In genomic region chr3:186965141-186965879, GRCh38 we compare ENCODE assay signal across 10 cellular contexts. TPM values are rescaled to one million over a fixed set of nuclear protein-coding genes. Genes with fewer than 3 reads are reported as not detected.
A peak's percentile ranks its signal among the peaks of the same experiment; 100 is the strongest.
DNase-seq lines count a peak whose midpoint lies in the region; ATAC-seq and TF ChIP-seq lines count a peak whose summit lies in the region.
"Had no signal": no experiment of that assay in that cellular context is flagged by ENCODE, and none has a peak within 500 bp of the region (broad histone marks: within the 10 kb centered on the region; RNA-seq: fewer than 3 reads in every experiment).

No MANE protein-coding gene starts in this region.

- no peaks in the 10 kb centered on the region for H3K36me3 ChIP-seq in right atrium auricular region

- peak overlapping the region; percentile 67 for H3K27ac ChIP-seq in right atrium auricular region
- H3K27ac ChIP-seq: C4-2B had no signal

- TF ChIP-seq CTCF in natural killer cell (IDR thresholded peaks at IDR 0.05) (no peak), right atrium auricular region (IDR thresholded peaks at IDR 0.05) (no peak)

- peak overlapping the region; percentile 65 to 78 for H3K27ac Mint-ChIP-seq in natural killer cell treated with Interleukin-12 subunit alpha and Interleukin-12 subunit beta and Interleukin-15 and Interleukin-18, amount 100 ng/mL, for 72 hours
- H3K27ac Mint-ChIP-seq in natural killer cell (peak overlapping the region in 1 of 2 donors; percentile 11), IgD-negative memory B cell (peak overlapping the region in 2 of 3 donors; percentile 69 to 93)

- no peaks in the 10 kb centered on the region for H3K9me3 ChIP-seq in right atrium auricular region

- no peaks in the 10 kb centered on the region for H3K9me3 Mint-ChIP-seq in natural killer cell treated with Interleukin-12 subunit alpha and Interleukin-12 subunit beta and Interleukin-15 and Interleukin-18, amount 100 ng/mL, for 72 hours
- H3K9me3 Mint-ChIP-seq in natural killer cell (no peaks in the 10 kb centered on the region), IgD-negative memory B cell (no peaks in the 10 kb centered on the region)

- peaks cover 37 to 44% of the 10 kb centered on the region in 2 donors for H3K4me1 Mint-ChIP-seq in natural killer cell treated with Interleukin-12 subunit alpha and Interleukin-12 subunit beta and Interleukin-15 and Interleukin-18, amount 100 ng/mL, for 72 hours (ENCODE audit: low read depth in 2 of 2)
- H3K4me1 Mint-ChIP-seq in natural killer cell (peaks cover 36 to 45% of the 10 kb centered on the region in 2 donors), IgD-negative memory B cell (peaks cover 26 to 39% (median 36%) of the 10 kb centered on the region in 3 donors)

- intact Hi-C loops in natural killer cell (cut with micrococcal nuclease), result no loop called here

- no peaks in the 10 kb centered on the region for H3K27me3 ChIP-seq in right atrium auricular region

- H3K4me3 Mint-ChIP-seq in natural killer cell treated with Interleukin-12 subunit alpha and Interleukin-12 subunit beta and Interleukin-15 and Interleukin-18, amount 100 ng/mL, for 72 hours, result peak overlapping the region; percentile 16
- H3K4me3 Mint-ChIP-seq in natural killer cell, result no peak overlapping the region
- H3K4me3 Mint-ChIP-seq in IgD-negative memory B cell, result no peak overlapping the region

- no peak overlapping the region for H3K4me3 ChIP-seq in right atrium auricular region

- no peaks in the 10 kb centered on the region for H3K27me3 Mint-ChIP-seq in natural killer cell treated with Interleukin-12 subunit alpha and Interleukin-12 subunit beta and Interleukin-15 and Interleukin-18, amount 100 ng/mL, for 72 hours
- H3K27me3 Mint-ChIP-seq in natural killer cell (ENCODE audit: low read depth in 2 of 2) (no peaks in the 10 kb centered on the region), IgD-negative memory B cell (no peaks in the 10 kb centered on the region)

- peak; percentile 26 to 57 for ATAC-seq in natural killer cell treated with Interleukin-12 subunit alpha and Interleukin-12 subunit beta and Interleukin-15 and Interleukin-18, amount 100 ng/mL, for 72 hours
- ATAC-seq in natural killer cell (no peak), HG03045 (IDR thresholded peaks at IDR 0.05; ENCODE audit: unreplicated experiment) (no peak), GM19328 (IDR thresholded peaks at IDR 0.05; ENCODE audit: unreplicated experiment) (no peak)
- ATAC-seq: HCT116 had no signal

- no peak for DNase-seq in natural killer cell treated with Interleukin-12 subunit alpha and Interleukin-12 subunit beta and Interleukin-15 and Interleukin-18, amount 100 ng/mL, for 72 hours (ENCODE audit: low spot score)
- DNase-seq in natural killer cell (no peak), right atrium auricular region (ENCODE audit: low spot score) (no peak), anterior cingulate cortex (lab: John Stamatoyannopoulos, UW) (no peak), superior temporal gyrus (ENCODE audit: extremely low spot score) (no peak)

- peaks cover 0 to 84% of the 10 kb centered on the region in 2 donors for H3K4me1 ChIP-seq in right atrium auricular region

- peaks cover 10% of the 10 kb centered on the region for H3K36me3 Mint-ChIP-seq in natural killer cell treated with Interleukin-12 subunit alpha and Interleukin-12 subunit beta and Interleukin-15 and Interleukin-18, amount 100 ng/mL, for 72 hours
- H3K36me3 Mint-ChIP-seq in natural killer cell, result peaks cover 7% of the 10 kb centered on the region
- peaks cover 5% of the 10 kb centered on the region for H3K36me3 Mint-ChIP-seq in IgD-negative memory B cell

RNA-seq across cellular contexts. Expression of gene ST6GAL1, which starts 35.0 kb away (rescaled TPM):
- total RNA-seq in natural killer cell treated with Interleukin-12 subunit alpha and Interleukin-12 subunit beta and Interleukin-15 and Interleukin-18, amount 100 ng/mL, for 72 hours, result 100 to 1,000 TPM; 179 to 304 TPM
- total RNA-seq in natural killer cell (100 to 1,000 TPM; 121 to 182 (median 146) TPM), right atrium auricular region (10 to 100 TPM; 55.1 to 94.3 TPM)
- polyA plus RNA-seq in IgD-negative memory B cell, result 257 TPM

Comparison
In these comparisons a context has a peak if more than half of its experiments do, and no peak if none do; other contexts are left out.
1. ATAC-seq: peak in natural killer cell treated with Interleukin-12 subunit alpha and Interleukin-12 subunit beta and Interleukin-15 and Interleukin-18, amount 100 ng/mL, for 72 hours (2 of 2); none in natural killer cell (0 of 3), HG03045 (single experiment) and GM19328 (single experiment).